1 cellular context compared by ENCODE assay signal in genomic region chr11:64312947-64313346, GRCh38.
TF ChIP-seq lines count a peak whose summit lies in the region.

No MANE protein-coding gene starts in this region.

TF ChIP-seq in H1, 55 proteins besides CTCF, POLR2A, EP300 and RAD21:
- TF ChIP-seq NANOG (IDR thresholded peaks at IDR 0.05; ENCODE audit: insufficient read depth, low read depth, low read length, poor library complexity, severe bottlenecking) (no peak), RFX5 (IDR thresholded peaks at IDR 0.05; ENCODE audit: borderline replicate concordance, low read depth, low read length) (no peak)
TF ChIP-seq in H1: peak in this region for 0.
